ENCODE assay signal across 8 cellular contexts in the genomic region with DNA sequence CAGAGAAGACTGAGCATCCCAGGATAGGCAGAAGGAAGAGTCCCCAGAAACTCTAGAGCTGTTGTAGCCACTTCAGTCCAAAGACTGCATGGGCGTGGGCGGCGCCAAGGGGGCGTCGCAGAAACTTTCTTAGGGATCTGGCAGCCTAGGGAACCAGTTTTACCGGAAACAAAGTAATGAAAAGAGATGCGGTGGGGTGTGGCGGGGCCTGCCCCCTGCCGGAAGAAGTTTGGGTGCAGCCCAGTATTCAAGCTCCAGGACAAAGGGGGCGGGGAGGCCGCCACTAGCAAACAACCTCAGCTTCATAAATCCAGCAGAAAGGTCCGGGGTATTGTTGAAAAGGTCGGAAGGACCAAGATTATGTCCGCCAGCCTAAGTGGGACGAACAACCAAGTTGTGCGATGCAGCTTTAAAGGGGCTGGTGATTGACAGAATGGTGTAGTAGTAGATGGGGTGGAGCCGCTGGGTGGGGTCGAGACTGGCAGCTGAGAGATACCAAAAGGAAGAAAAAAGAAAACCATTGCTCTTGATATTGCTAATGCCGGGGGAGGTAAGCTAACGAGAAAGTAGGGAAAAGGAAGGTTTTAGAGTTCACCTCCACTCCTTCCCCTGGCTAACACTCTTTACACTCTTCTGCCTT.
DNase-seq lines count a peak whose midpoint lies in the region; ATAC-seq and TF ChIP-seq lines count a peak whose summit lies in the region.

No MANE protein-coding gene starts in this region.

- no peaks in the 10 kb centered on the region for H3K79me2 ChIP-seq in PC-9 (ENCODE audit: low read depth)

- POLR2A ChIA-PET in AG04450 (lab: Yijun Ruan, JAX), result no interaction called here
- POLR2A ChIA-PET in PC-9 (lab: Charles Lee; ENCODE audit: unreplicated experiment), result interaction anchor here (0.7 to 1.1 kb wide), 4 partner anchors 90 to 747 kb away, joined by 3 to 4 read pairs (median 3); partner anchors contain the start of gene RRAGB

- H3K27me3 ChIP-seq in AG04450 (ENCODE audit: control insufficient read depth, insufficient read depth, low read length) (no peaks in the 10 kb centered on the region), PC-9 (ENCODE audit: insufficient read depth, low read depth) (no peaks in the 10 kb centered on the region), right atrium auricular region (no peaks in the 10 kb centered on the region)

- peak overlapping the region; percentile 57 for H3K27ac Mint-ChIP-seq in activated naive CD4-positive, alpha-beta T cell treated with anti-CD3 and anti-CD28 coated beads for 36 hours

- H3K9me3 ChIP-seq in AG04450 (ENCODE audit: control insufficient read depth, insufficient read depth, low read length), result no peaks in the 10 kb centered on the region
- H3K9me3 ChIP-seq in PC-9 (ENCODE audit: insufficient read depth, low read depth), result no peaks in the 10 kb centered on the region
- H3K9me3 ChIP-seq in right atrium auricular region, result no peaks in the 10 kb centered on the region

- H3K4me1 Mint-ChIP-seq in activated naive CD4-positive, alpha-beta T cell treated with anti-CD3 and anti-CD28 coated beads for 36 hours (ENCODE audit: low read depth), result peaks cover 7% of the 10 kb centered on the region

- TF ChIP-seq CTCF in AG04450 (IDR thresholded peaks at IDR 0.05; ENCODE audit: low read depth, low read length) (peak; percentile 14; the same call in 1 of the 2 replicates), PC-9 (conservative IDR thresholded peaks at IDR 0.05) (peak; percentile 69), right atrium auricular region (IDR thresholded peaks at IDR 0.05) (peak; percentile 34 to 61)

- H3K36me3 ChIP-seq in PC-9 (ENCODE audit: low read depth) (no peaks in the 10 kb centered on the region), right atrium auricular region (no peaks in the 10 kb centered on the region)

- H4K20me1 ChIP-seq in PC-9 (ENCODE audit: insufficient read depth), result no peaks in the 10 kb centered on the region

- DNase-seq in AG04450 (ENCODE audit: low read depth, low spot score) (no peak), PC-9 (peak; percentile 72 to 78), right atrium auricular region (ENCODE audit: low spot score) (peak; percentile 62), retina (peak; percentile 71), NCI-H128 (lab: John Stamatoyannopoulos, UW; ENCODE audit: unreplicated experiment) (no peak)
- DNase-seq in activated naive CD4-positive, alpha-beta T cell treated with anti-CD3 and anti-CD28 coated beads for 36 hours, result peak; percentile 67

- peak overlapping the region; percentile 96 for H2AFZ ChIP-seq in PC-9

- H3K4me1 ChIP-seq in PC-9 (replicated peaks; ENCODE audit: insufficient read depth) (peaks cover 14% of the 10 kb centered on the region), right atrium auricular region (no peaks in the 10 kb centered on the region)

- no peaks in the 10 kb centered on the region for H3K9me3 Mint-ChIP-seq in activated naive CD4-positive, alpha-beta T cell treated with anti-CD3 and anti-CD28 coated beads for 36 hours

- intact Hi-C loops in PC-9 (cut with micrococcal nuclease; ENCODE audit: unreplicated experiment), result loop anchor here (1.0 to 10.0 kb wide), 7 partner anchors 103 to 817 kb away; partner anchors contain the start of genes NBDY and RRAGB
- intact Hi-C loops in activated naive CD4-positive, alpha-beta T cell treated with anti-CD3 and anti-CD28 coated beads for 36 hours (cut with micrococcal nuclease), result loop anchor here (1.0 to 10.0 kb wide), 2 partner anchors 191 to 327 kb away; partner anchors contain the start of genes KLF8 and RRAGB

- peak overlapping the region; percentile 75 for H3K4me3 Mint-ChIP-seq in activated naive CD4-positive, alpha-beta T cell treated with anti-CD3 and anti-CD28 coated beads for 36 hours

- no peak overlapping the region for H3K27ac ChIP-seq in AG04450 (ENCODE audit: low read depth, low read length)
- peak overlapping the region; percentile 69 for H3K27ac ChIP-seq in PC-9
- peak overlapping the region; percentile 55 to 56 for H3K27ac ChIP-seq in right atrium auricular region

- ATAC-seq in GM18861 (IDR thresholded peaks at IDR 0.05; ENCODE audit: unreplicated experiment) (peak; percentile 85), HG03060 (IDR thresholded peaks at IDR 0.05; ENCODE audit: low read depth, unreplicated experiment) (peak; percentile 79)

- no peaks in the 10 kb centered on the region for H3K9me2 ChIP-seq in PC-9 (ENCODE audit: insufficient read depth)

- CTCF ChIA-PET in AG04450 (lab: Charles Lee) (interaction anchor here (0.6 kb wide), 1 partner anchor 155 kb away, joined by 4 read pairs; no protein-coding TSS in a partner anchor), PC-9 (lab: Charles Lee) (interaction anchor here (0.6 to 1.6 kb wide), 4 partner anchors 118 to 324 kb away, joined by 3 to 9 read pairs (median 6); partner anchors contain the start of genes KLF8 and RRAGB)
- CTCF ChIA-PET in activated naive CD4-positive, alpha-beta T cell treated with anti-CD3 and anti-CD28 coated beads for 36 hours (lab: Charles Lee), result interaction anchor here (1.3 kb wide), 1 partner anchor 178 kb away, joined by 3 read pairs; no protein-coding TSS in a partner anchor

- BruUV-seq in PC-9 (replicated peaks; lab: Mats Ljungman, UMichigan), result no TSS peak

- H3K4me2 ChIP-seq in PC-9, result peak overlapping the region; percentile 87

- H3F3A ChIP-seq in PC-9 (ENCODE audit: insufficient read depth, low read depth), result peaks cover 8% of the 10 kb centered on the region; the same call in 1 of the 2 replicates

- H3K4me3 ChIP-seq in AG04450 (ENCODE audit: low read depth, low read length) (peak overlapping the region; percentile 54), PC-9 (peak overlapping the region; percentile 84), right atrium auricular region (peak overlapping the region; percentile 58 to 64)

- no peaks in the 10 kb centered on the region for H3K27me3 Mint-ChIP-seq in activated naive CD4-positive, alpha-beta T cell treated with anti-CD3 and anti-CD28 coated beads for 36 hours (ENCODE audit: low read depth)

- H3K36me3 Mint-ChIP-seq in activated naive CD4-positive, alpha-beta T cell treated with anti-CD3 and anti-CD28 coated beads for 36 hours (ENCODE audit: low read depth), result no peaks in the 10 kb centered on the region

Comparison
In these comparisons a context has a peak if more than half of its experiments do, and no peak if none do; other contexts are left out.
1. DNase-seq: peak in PC-9 (2 of 2), activated naive CD4-positive, alpha-beta T cell treated with anti-CD3 and anti-CD28 coated beads for 36 hours (single experiment), right atrium auricular region (single experiment) and retina (single experiment); none in AG04450 (single experiment) and NCI-H128 (single experiment).
2. CTCF ChIP-seq: peak in every context shown above with its lines; median percentile 69 in PC-9; 48 in right atrium auricular region; 14 in AG04450.
3. Peak in every context shown above with its lines, with median percentiles within 50 percentile points of each other: H3K4me3 ChIP-seq.